Comparison of ENCODE assay signal across 8 cellular contexts in the genomic region with DNA sequence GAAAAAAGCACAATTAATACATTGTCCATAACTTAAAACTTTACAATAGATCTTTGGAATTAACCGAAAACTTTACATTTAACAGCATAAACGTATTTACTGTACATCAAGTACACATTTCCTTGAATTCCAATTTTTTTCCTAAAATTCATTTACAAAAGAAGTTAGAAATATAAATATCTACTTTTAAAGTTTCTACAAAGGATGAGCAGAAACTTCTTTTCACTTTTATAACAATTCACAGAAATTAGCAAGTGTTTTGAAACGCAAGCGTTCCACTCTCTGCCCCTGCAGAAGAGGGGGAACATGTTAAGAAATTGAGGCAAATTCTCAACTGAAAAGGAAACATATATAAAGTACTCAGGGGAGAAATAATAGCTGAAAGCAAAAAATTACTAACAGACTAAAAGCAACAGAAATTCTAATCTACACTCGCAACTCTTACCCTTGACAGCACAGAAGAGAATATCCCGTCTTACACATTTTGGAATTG. TPM values are rescaled to one million over a fixed set of nuclear protein-coding genes. Genes with fewer than 3 reads are reported as not detected.
DNase-seq lines count a peak whose midpoint lies in the region; ATAC-seq, FAIRE-seq and TF ChIP-seq lines count a peak whose summit lies in the region.

No MANE protein-coding gene starts in this region.

- POLR2A ChIA-PET in activated CD4-positive, alpha-beta T cell treated with anti-CD3 and anti-CD28 coated beads, Interleukin-2, amount 10 ng/mL, durations not matched to agents 7 days and 5 days (lab: Charles Lee): interaction anchor here (0.6 to 3.1 kb wide), 6 partner anchors 8 to 341 kb away, joined by 4 to 15 read pairs (median 7); partner anchors contain the start of gene HNRNPA3
- POLR2A ChIA-PET in HepG2 (lab: Yijun Ruan, JAX): interaction anchor here (0.6 to 5.3 kb wide), 26 partner anchors 10 to 1657 kb away, joined by 3 to 96 read pairs (median 6); partner anchors contain the start of gene HNRNPA3

- peak overlapping the region; percentile 93 for H3K27ac Mint-ChIP-seq in activated CD4-positive, alpha-beta T cell treated with anti-CD3 and anti-CD28 coated beads, Interleukin-2, amount 10 ng/mL, durations not matched to agents 7 days and 5 days

- H3K4me3 ChIP-seq in ascending aorta (peak overlapping the region; percentile 76 to 97), HepG2 (replicated peaks in 1 of 3; ENCODE audit: insufficient read depth in 1 of 3, low read depth in 2 of 3, low read length in 3 of 3) (peak overlapping the region; percentile 94 to 99 (median 98)), thoracic aorta (peak overlapping the region; percentile 98)

- DNase-seq in activated CD4-positive, alpha-beta T cell treated with anti-CD3 and anti-CD28 coated beads, Interleukin-2, amount 10 ng/mL, durations not matched to agents 7 days and 5 days: no peak
- DNase-seq in activated CD4-positive, alpha-beta T cell treated with anti-CD3 and anti-CD28 coated beads, Interleukin-2, amount 50 U/mL, for 48 hours: no peak
- DNase-seq in ascending aorta (ENCODE audit: low spot score in 2 of 2) (no peak), HepG2 (ENCODE audit: low spot score) (no peak), thoracic aorta (ENCODE audit: low spot score) (no peak), amniotic stem cell (lab: John Stamatoyannopoulos, UW) (no peak), LoVo (ENCODE audit: low spot score) (no peak), mesenteric fat pad (ENCODE audit: low spot score) (no peak)

- H3K4me2 ChIP-seq in HepG2 (ENCODE audit: low read depth, low read length): peak overlapping the region; percentile 96

- CTCF ChIA-PET in activated CD4-positive, alpha-beta T cell treated with anti-CD3 and anti-CD28 coated beads, Interleukin-2, amount 10 ng/mL, durations not matched to agents 7 days and 5 days (lab: Charles Lee): interaction anchor here (0.6 to 7.3 kb wide), 24 partner anchors 10 to 153 kb away, joined by 3 to 74 read pairs (median 8); partner anchors contain the start of gene HNRNPA3
- CTCF ChIA-PET in HepG2 (lab: Yijun Ruan, JAX; ENCODE audit: low intra/inter-chr PET ratio, low total read pairs): interaction anchor here (0.9 to 3.5 kb wide), 5 partner anchors 8 to 99 kb away, joined by 5 to 24 read pairs (median 11); no protein-coding TSS in a partner anchor

- peaks cover 4% of the 10 kb centered on the region for H3K9me3 Mint-ChIP-seq in activated CD4-positive, alpha-beta T cell treated with anti-CD3 and anti-CD28 coated beads, Interleukin-2, amount 10 ng/mL, durations not matched to agents 7 days and 5 days

- peaks cover 66% of the 10 kb centered on the region for H3K79me2 ChIP-seq in HepG2 (ENCODE audit: insufficient read depth, low read length)

- WGBS in HepG2 (ENCODE audit: low lambda C conversion rate): under 1% methylated on average over 6 of the region's 6 CpGs

- peaks cover 57% of the 10 kb centered on the region for H3K4me1 Mint-ChIP-seq in activated CD4-positive, alpha-beta T cell treated with anti-CD3 and anti-CD28 coated beads, Interleukin-2, amount 10 ng/mL, durations not matched to agents 7 days and 5 days

- H3K27me3 ChIP-seq in ascending aorta (no peaks in the 10 kb centered on the region), HepG2 (ENCODE audit: control insufficient read depth in 1 of 2, insufficient read depth in 2 of 2, low read length in 2 of 2) (no peaks in the 10 kb centered on the region; a peak in 1 of 5 replicates), thoracic aorta (replicated peaks; ENCODE audit: insufficient read depth) (no peaks in the 10 kb centered on the region)

- in situ Hi-C loops in HepG2 (cut with HindIII; ENCODE audit: extremely low pct_ligation_motif_present, low pct_unique_long_range_greater_than_20kb): loop anchor here (5.0 kb wide), 4 partner anchors 51 to 129 kb away; partner anchors contain the start of genes AGPS and HNRNPA3

- BruUV-seq in HepG2 (replicated peaks; lab: Mats Ljungman, UMichigan): TSS peak; percentile 44

- peak overlapping the region; percentile 91 for H3K4me3 Mint-ChIP-seq in activated CD4-positive, alpha-beta T cell treated with anti-CD3 and anti-CD28 coated beads, Interleukin-2, amount 10 ng/mL, durations not matched to agents 7 days and 5 days

- H3K36me3 Mint-ChIP-seq in activated CD4-positive, alpha-beta T cell treated with anti-CD3 and anti-CD28 coated beads, Interleukin-2, amount 10 ng/mL, durations not matched to agents 7 days and 5 days (ENCODE audit: low read depth): peaks cover 49% of the 10 kb centered on the region

- H3K27ac ChIP-seq in ascending aorta (peak overlapping the region; percentile 99 to 100), HepG2 (ENCODE audit: extremely low read length, insufficient read depth, low read length) (peak overlapping the region; percentile 100), thoracic aorta (peak overlapping the region; percentile 100)

- H3K27me3 Mint-ChIP-seq in activated CD4-positive, alpha-beta T cell treated with anti-CD3 and anti-CD28 coated beads, Interleukin-2, amount 10 ng/mL, durations not matched to agents 7 days and 5 days: no peaks in the 10 kb centered on the region

- no peak for TF ChIP-seq RAD21 in HepG2 (CRISPR knock-in tag; IDR thresholded peaks at IDR 0.05)

- no peak for FAIRE-seq in HepG2 (lab: Jason Lieb, UNC)

- no peak overlapping the region for H2AFZ ChIP-seq in HepG2 (ENCODE audit: low read length)

- no peak for TF ChIP-seq CTCF in ascending aorta (IDR thresholded peaks at IDR 0.05)
- no peak for TF ChIP-seq CTCF in HepG2 (CRISPR knock-in tag; IDR thresholded peaks at IDR 0.05)
- TF ChIP-seq CTCF in thoracic aorta (IDR thresholded peaks at IDR 0.05): no peak

- H4K20me1 ChIP-seq in HepG2 (ENCODE audit: insufficient read depth, low read length): peaks cover 52% of the 10 kb centered on the region

- H3K9me3 ChIP-seq in ascending aorta: no peaks in the 10 kb centered on the region
- H3K9me3 ChIP-seq in HepG2 (ENCODE audit: low read length): no peaks in the 10 kb centered on the region
- H3K9me3 ChIP-seq in thoracic aorta: no peaks in the 10 kb centered on the region

- no peak for TF ChIP-seq EP300 in HepG2 (IDR thresholded peaks at IDR 0.05; ENCODE audit: low read depth in 2 of 2, low read length in 2 of 2)
- no peak for TF ChIP-seq EP300 in HepG2 (CRISPR knock-in tag; IDR thresholded peaks at IDR 0.05; ENCODE audit: borderline replicate concordance)

- TF ChIP-seq POLR2A in HepG2 (IDR thresholded peaks at IDR 0.05; ENCODE audit: insufficient read depth in 1 of 2, low read depth in 2 of 2, low read length in 2 of 2): no peak

- intact Hi-C loops in ascending aorta (cut with DNase I) (loop anchor here (1.0 to 5.0 kb wide), 3 partner anchors 36 to 99 kb away; no protein-coding TSS in a partner anchor), HepG2 (cut with micrococcal nuclease; ENCODE audit: unreplicated experiment) (loop anchor here (1.0 to 5.0 kb wide), 5 partner anchors 34 to 154 kb away; no protein-coding TSS in a partner anchor)

- H3K4me1 ChIP-seq in ascending aorta (peaks cover 5 to 34% of the 10 kb centered on the region in 2 donors), HepG2 (ENCODE audit: insufficient read depth, low read length) (peaks cover 66% of the 10 kb centered on the region), thoracic aorta (ENCODE audit: control insufficient read depth in 1 of 2, low read depth in 2 of 2) (peaks cover 35 to 51% of the 10 kb centered on the region in 2 donors)

- ATAC-seq in HepG2: no peak
- no peak for ATAC-seq in thoracic aorta (ENCODE audit: insufficient number of reproducible peaks, low FRiP score, low read depth)

- H3K36me3 ChIP-seq in ascending aorta: no peaks in the 10 kb centered on the region
- H3K36me3 ChIP-seq in HepG2 (replicated peaks in 1 of 2; ENCODE audit: control insufficient read depth in 1 of 2, insufficient read depth in 2 of 2, low read length in 2 of 2): peaks cover 0 to 6% of the 10 kb centered on the region in 2 experiments; a peak in 2 of 5 replicates
- no peaks in the 10 kb centered on the region for H3K36me3 ChIP-seq in thoracic aorta

- peak overlapping the region; percentile 100 for H3K9ac ChIP-seq in HepG2 (ENCODE audit: insufficient read depth, low read depth, low read length)

RNA-seq across cellular contexts. Expression of gene NFE2L2, which starts 1.5 kb away (rescaled TPM):
- total RNA-seq in activated CD4-positive, alpha-beta T cell treated with anti-CD3 and anti-CD28 coated beads, Interleukin-2, amount 10 ng/mL, durations not matched to agents 7 days and 5 days: 10 to 100 TPM; 65.6 to 82.0 TPM
- total RNA-seq in ascending aorta (99.3 TPM), HepG2 (2016; rRNA removed; fragmentation: Illumina TruSeq; extraction: Trizol) (84.6 and 136 TPM in 2 replicates), thoracic aorta (100 to 1,000 TPM in 1 of 2 donors, 10 to 100 TPM in 1; 64.3 to 155 TPM), mesenteric fat pad (94.0 TPM)
- 93.0 and 99.3 TPM in 2 replicates for total RNA-seq in HepG2 (2016; cell fraction: cytosol; rRNA removed; fragmentation: Illumina TruSeq; extraction: Trizol; ENCODE audit: low read depth)
- 80.6 and 139 TPM in 2 replicates for total RNA-seq in HepG2 (2016; cell fraction: insoluble cytoplasmic fraction; rRNA removed; fragmentation: Illumina TruSeq; extraction: Trizol)
- 85.8 and 94.3 TPM in 2 replicates for total RNA-seq in HepG2 (2016; cell fraction: membrane; rRNA removed; fragmentation: Illumina TruSeq; extraction: Trizol)
- total RNA-seq in HepG2 (2016; cell fraction: nucleus; rRNA removed; fragmentation: Illumina TruSeq; extraction: Trizol): 92.5 and 95.6 TPM in 2 replicates
- 138 and 215 TPM in 2 replicates for polyA plus RNA-seq in HepG2 (2011; rRNA removed)
- polyA plus RNA-seq in HepG2 (2011; cell fraction: cytosol; rRNA removed): 94.2 and 119 TPM in 2 replicates
- polyA plus RNA-seq in HepG2 (2011; cell fraction: nucleus; rRNA removed): 66.9 and 70.1 TPM in 2 replicates
- polyA plus RNA-seq in HepG2 (2012): 104 and 115 TPM in 2 replicates
- 17.6 and 20.3 TPM in 2 replicates for polyA plus RNA-seq in HepG2 (2016; cell fraction: cytosol; fragmentation: Illumina TruSeq; extraction: Trizol; ENCODE audit: low read depth)
- polyA plus RNA-seq in HepG2 (2016; cell fraction: insoluble cytoplasmic fraction; fragmentation: Illumina TruSeq; extraction: Trizol; ENCODE audit: low read depth): 211 and 217 TPM in 2 replicates
- 41.9 and 49.1 TPM in 2 replicates for polyA plus RNA-seq in HepG2 (2016; cell fraction: membrane; fragmentation: Illumina TruSeq; extraction: Trizol; ENCODE audit: low read depth)
- 168 and 175 TPM in 2 replicates for polyA plus RNA-seq in HepG2 (2016; cell fraction: nucleus; fragmentation: Illumina TruSeq; extraction: Trizol; ENCODE audit: insufficient read depth, low read depth)
- 157 and 264 TPM in 2 replicates for polyA minus RNA-seq in HepG2 (2011; rRNA and poly(A)+ RNA removed; ENCODE audit: low replicate concordance)
- 128 and 137 TPM in 2 replicates for polyA minus RNA-seq in HepG2 (2011; cell fraction: cytosol; rRNA and poly(A)+ RNA removed)
- 140 and 141 TPM in 2 replicates for polyA minus RNA-seq in HepG2 (2011; cell fraction: nucleus; rRNA and poly(A)+ RNA removed)

RNA-seq across cellular contexts. Expression of gene HNRNPA3, which starts 50.4 kb away (rescaled TPM):
- 100 to 1,000 TPM; 312 to 318 TPM for total RNA-seq in activated CD4-positive, alpha-beta T cell treated with anti-CD3 and anti-CD28 coated beads, Interleukin-2, amount 10 ng/mL, durations not matched to agents 7 days and 5 days
- total RNA-seq in ascending aorta (32.9 TPM), HepG2 (2016; rRNA removed; fragmentation: Illumina TruSeq; extraction: Trizol) (97.7 and 164 TPM in 2 replicates), thoracic aorta (10 to 100 TPM; 60.1 to 98.4 TPM), mesenteric fat pad (148 TPM)
- 14.2 and 15.3 TPM in 2 replicates for total RNA-seq in HepG2 (2016; cell fraction: cytosol; rRNA removed; fragmentation: Illumina TruSeq; extraction: Trizol; ENCODE audit: low read depth)
- total RNA-seq in HepG2 (2016; cell fraction: insoluble cytoplasmic fraction; rRNA removed; fragmentation: Illumina TruSeq; extraction: Trizol): 105 and 171 TPM in 2 replicates
- 84.7 and 87.9 TPM in 2 replicates for total RNA-seq in HepG2 (2016; cell fraction: membrane; rRNA removed; fragmentation: Illumina TruSeq; extraction: Trizol)
- 152 and 163 TPM in 2 replicates for total RNA-seq in HepG2 (2016; cell fraction: nucleus; rRNA removed; fragmentation: Illumina TruSeq; extraction: Trizol)
- 52.3 and 73.3 TPM in 2 replicates for polyA plus RNA-seq in HepG2 (2011; rRNA removed)
- 28.9 and 35.7 TPM in 2 replicates for polyA plus RNA-seq in HepG2 (2011; cell fraction: cytosol; rRNA removed)
- 80.5 and 102 TPM in 2 replicates for polyA plus RNA-seq in HepG2 (2011; cell fraction: nucleus; rRNA removed)
- polyA plus RNA-seq in HepG2 (2012): 166 and 486 TPM in 2 replicates
- 36.5 and 45.0 TPM in 2 replicates for polyA plus RNA-seq in HepG2 (2016; cell fraction: cytosol; fragmentation: Illumina TruSeq; extraction: Trizol; ENCODE audit: low read depth)
- polyA plus RNA-seq in HepG2 (2016; cell fraction: insoluble cytoplasmic fraction; fragmentation: Illumina TruSeq; extraction: Trizol; ENCODE audit: low read depth): 1,088 and 1,120 TPM in 2 replicates
- polyA plus RNA-seq in HepG2 (2016; cell fraction: membrane; fragmentation: Illumina TruSeq; extraction: Trizol; ENCODE audit: low read depth): 139 and 151 TPM in 2 replicates
- 525 and 575 TPM in 2 replicates for polyA plus RNA-seq in HepG2 (2016; cell fraction: nucleus; fragmentation: Illumina TruSeq; extraction: Trizol; ENCODE audit: insufficient read depth, low read depth)
- 11.2 and 12.3 TPM in 2 replicates for polyA minus RNA-seq in HepG2 (2011; rRNA and poly(A)+ RNA removed; ENCODE audit: low replicate concordance)
- 34.8 and 38.9 TPM in 2 replicates for polyA minus RNA-seq in HepG2 (2011; cell fraction: cytosol; rRNA and poly(A)+ RNA removed)
- polyA minus RNA-seq in HepG2 (2011; cell fraction: nucleus; rRNA and poly(A)+ RNA removed): 205 and 222 TPM in 2 replicates
